Comparison of ENCODE assay signal across 8 cellular contexts in genomic region chr13:31945202-31945978, GRCh38.
A peak's percentile ranks its signal among the peaks of the same experiment; 100 is the strongest.
DNase-seq lines count a peak whose midpoint lies in the region; ATAC-seq and TF ChIP-seq lines count a peak whose summit lies in the region.

No MANE protein-coding gene starts in this region.

- H3K4me3 Mint-ChIP-seq in type B pancreatic cell: peak overlapping the region; percentile 83
- H3K4me3 Mint-ChIP-seq in T-helper 17 cell: no peak overlapping the region

- intact Hi-C loops in adrenal gland (cut with DNase I): no loop called here

- no peak for TF ChIP-seq POLR2A in adrenal gland (IDR thresholded peaks at IDR 0.05)

- no peak for TF ChIP-seq CTCF in adrenal gland (IDR thresholded peaks at IDR 0.05)
- TF ChIP-seq CTCF in type B pancreatic cell (conservative IDR thresholded peaks at IDR 0.05): no peak

- H3K27me3 Mint-ChIP-seq in type B pancreatic cell (no peaks in the 10 kb centered on the region), T-helper 17 cell (no peaks in the 10 kb centered on the region)

- no peaks in the 10 kb centered on the region for H3K27me3 ChIP-seq in adrenal gland

- no peaks in the 10 kb centered on the region for H3K9me3 ChIP-seq in adrenal gland (replicated peaks in 1 of 3)
- no peaks in the 10 kb centered on the region for H3K9me3 ChIP-seq in T-helper 17 cell (ENCODE audit: control insufficient read depth, low read length, poor library complexity, severe bottlenecking)

- H3K4me1 ChIP-seq in adrenal gland (replicated peaks in 1 of 2): no peaks in the 10 kb centered on the region

- peaks cover 3% of the 10 kb centered on the region for H3K9me3 Mint-ChIP-seq in type B pancreatic cell

- no peak overlapping the region for H3K4me3 ChIP-seq in adrenal gland

- no peak overlapping the region for H3K27ac ChIP-seq in adrenal gland

- DNase-seq in DMS79 (lab: John Stamatoyannopoulos, UW): peak; percentile 68
- peak; percentile 41 to 61 for DNase-seq in NCI-H1930 (lab: John Stamatoyannopoulos, UW)
- DNase-seq in adrenal gland: peak; percentile 37 to 73 (median 61)
- DNase-seq in iris pigment epithelial cell (ENCODE audit: low read depth): peak; percentile 78
- DNase-seq in type B pancreatic cell (ENCODE audit: extremely low spot score, unreplicated experiment): no peak
- DNase-seq in T-helper 17 cell: no peak
- no peak for DNase-seq in AML-193 (lab: John Stamatoyannopoulos, UW)

- H3K36me3 Mint-ChIP-seq in type B pancreatic cell (no peaks in the 10 kb centered on the region), T-helper 17 cell (ENCODE audit: low read depth) (peaks cover 22% of the 10 kb centered on the region)

- 50 to 68% (median 56%) methylated on average over 14 of the region's 14 CpGs for WGBS in adrenal gland, 4 donors

- peak overlapping the region; percentile 89 for H3K27ac Mint-ChIP-seq in type B pancreatic cell
- no peak overlapping the region for H3K27ac Mint-ChIP-seq in T-helper 17 cell

- peaks cover 11% of the 10 kb centered on the region for H3K4me1 Mint-ChIP-seq in type B pancreatic cell (ENCODE audit: unreplicated experiment)
- peaks cover 23% of the 10 kb centered on the region for H3K4me1 Mint-ChIP-seq in T-helper 17 cell

- H3K36me3 ChIP-seq in adrenal gland (replicated peaks in 1 of 2): no peaks in the 10 kb centered on the region

- ATAC-seq in T-helper 17 cell: no peak
- no peak for ATAC-seq in GM21360 (IDR thresholded peaks at IDR 0.05; ENCODE audit: unreplicated experiment)

Comparison
In these comparisons a context has a peak if more than half of its experiments do, and no peak if none do; other contexts are left out.
1. DNase-seq: peak in DMS79 (single experiment), NCI-H1930 (2 of 2), adrenal gland (7 of 7) and iris pigment epithelial cell (single experiment); none in type B pancreatic cell (single experiment), T-helper 17 cell (0 of 3) and AML-193 (0 of 2).